17 cellular contexts compared by ENCODE assay signal in the genomic region with DNA sequence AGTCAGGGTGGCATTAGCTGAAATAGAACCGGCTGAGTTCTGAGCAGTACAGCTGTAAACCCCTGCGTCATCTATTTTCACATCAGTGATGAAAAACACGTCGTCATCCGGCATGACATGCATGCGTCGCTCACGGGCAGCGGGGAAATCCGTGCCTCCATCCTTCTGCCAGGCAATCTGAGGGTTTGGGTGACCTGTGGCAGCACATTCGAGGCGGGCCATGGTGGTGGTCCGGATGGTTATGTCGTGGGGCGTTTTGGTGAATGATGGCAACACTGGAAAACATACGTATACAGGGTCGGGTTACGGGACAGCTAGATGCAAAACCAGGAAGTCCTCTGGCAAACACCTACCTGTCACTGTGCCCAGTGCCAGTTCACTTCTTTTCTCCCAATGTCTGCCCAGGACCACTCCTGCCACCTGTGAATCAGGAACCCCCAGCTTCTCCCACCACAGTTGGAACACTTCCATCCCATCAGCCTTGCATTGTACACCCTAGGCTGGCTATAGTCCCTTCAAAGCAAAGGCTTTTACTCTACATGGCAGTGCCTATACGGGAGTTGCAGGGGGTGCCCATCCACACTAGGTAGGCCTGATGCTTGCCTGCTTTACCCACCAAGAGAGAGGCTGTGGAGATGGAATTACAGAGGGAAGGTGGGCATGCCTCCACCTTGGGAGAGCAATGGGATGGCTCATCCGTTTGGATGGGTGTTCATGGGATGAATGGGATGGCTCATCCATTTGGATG.
"Had no signal": no experiment of that assay in that cellular context is flagged by ENCODE, and none has a peak within 500 bp of the region (broad histone marks: within the 10 kb centered on the region; RNA-seq: fewer than 3 reads in every experiment).

No MANE protein-coding gene starts in this region.

- H3K27ac Mint-ChIP-seq: activated CD4-positive, alpha-beta T cell treated with anti-CD3 and anti-CD28 coated beads for 36 hours; nephron progenitor cell had no signal

- H3K27ac ChIP-seq: adrenal gland, coronary artery, epithelial cell of prostate, gastroesophageal sphincter, left lung, ovary, tibial nerve, VCaP had no signal

- ATAC-seq: activated CD4-positive, alpha-beta T cell treated with anti-CD3 and anti-CD28 coated beads for 36 hours; gastroesophageal sphincter; left lung had no signal

- H3K4me3 Mint-ChIP-seq: activated CD4-positive, alpha-beta T cell treated with anti-CD3 and anti-CD28 coated beads for 36 hours; nephron progenitor cell had no signal

- H3K9me3 ChIP-seq: adrenal gland, gastroesophageal sphincter, left lung, ovary had no signal

- H3K4me1 Mint-ChIP-seq: activated CD4-positive, alpha-beta T cell treated with anti-CD3 and anti-CD28 coated beads for 36 hours; nephron progenitor cell had no signal

- H3K4me1 ChIP-seq: adrenal gland, left lung had no signal

- H3K27me3 Mint-ChIP-seq: activated CD4-positive, alpha-beta T cell treated with anti-CD3 and anti-CD28 coated beads for 36 hours had no signal

- H3K36me3 ChIP-seq: ovary had no signal

- H3K27me3 ChIP-seq: adrenal gland, gastroesophageal sphincter, left lung, ovary, tibial nerve had no signal

- DNase-seq: activated CD4-positive, alpha-beta T cell treated with anti-CD3 and anti-CD28 coated beads for 36 hours; activated naive CD4-positive, alpha-beta T cell; activated T-cell treated with anti-CD3 and anti-CD28 coated beads, Interleukin-2, amount 50 U/mL, for 1 hour; adrenal gland; effector CD4-positive, alpha-beta T cell; mesenchymal stem cell; nephron progenitor cell; ovary; stimulated activated CD4-positive, alpha-beta T cell treated with anti-CD3 and anti-CD28 coated beads, Interleukin-15, amount 100 ng/mL, for 24 hours; stimulated activated CD4-positive, alpha-beta T cell treated with anti-CD3 and anti-CD28 coated beads, Interleukin-4, amount 100 ng/mL, for 4 hours; T1000 had no signal

- H3K4me3 ChIP-seq: adrenal gland, coronary artery, gastroesophageal sphincter, left lung, ovary, tibial nerve had no signal
